In the genomic region with DNA sequence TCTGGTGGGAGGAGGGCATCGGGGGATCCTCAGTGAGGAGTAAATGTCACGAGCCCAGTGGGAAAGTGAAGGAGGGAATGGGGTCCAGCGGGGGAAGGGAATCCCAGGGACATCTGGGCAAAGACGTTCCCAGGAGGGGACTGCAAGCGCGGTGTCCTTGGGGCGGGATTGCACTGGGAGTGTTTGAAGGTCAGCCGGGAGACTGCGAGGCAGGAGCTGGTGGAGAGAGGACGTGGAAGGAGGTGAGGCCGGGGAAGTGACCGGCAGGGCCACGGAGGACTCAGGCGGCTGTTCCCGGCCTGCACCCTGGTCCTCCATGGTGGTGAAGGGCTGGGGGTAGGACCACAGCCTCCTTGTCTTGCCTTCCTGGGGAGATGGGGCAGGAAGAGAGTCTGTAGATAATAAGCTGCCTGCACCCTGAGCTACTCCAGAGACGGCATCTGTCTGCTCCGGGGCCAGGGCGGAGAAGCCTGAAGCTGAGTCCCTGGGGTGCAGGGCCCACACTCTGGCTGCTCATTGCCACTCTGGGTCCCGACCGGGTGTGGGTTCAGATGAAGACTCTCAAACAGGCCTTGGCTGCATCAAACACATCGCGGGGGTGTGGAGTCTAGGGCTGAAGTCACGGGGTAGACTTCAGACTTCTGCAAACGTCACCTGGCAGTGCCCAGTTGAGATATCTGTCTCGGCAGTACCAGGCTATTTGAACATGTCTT, we compare ENCODE assay signal across 20 cellular contexts.
"Had no signal": no experiment of that assay in that cellular context is flagged by ENCODE, and none has a peak within 500 bp of the region (broad histone marks: within the 10 kb centered on the region; RNA-seq: fewer than 3 reads in every experiment).

No MANE protein-coding gene starts in this region.

- H3K4me1 ChIP-seq: left lung, prostate gland, right atrium auricular region, sigmoid colon, transverse colon, upper lobe of right lung, uterus had no signal

- H3K27ac ChIP-seq: hepatocyte, left lung, prostate gland, right atrium auricular region, sigmoid colon, transverse colon, upper lobe of right lung, uterus had no signal

- H3K27ac Mint-ChIP-seq: effector memory CD8-positive, alpha-beta T cell; stimulated activated effector memory CD8-positive, alpha-beta T cell treated with anti-CD3 and anti-CD28 coated beads, Interleukin-12 subunit alpha, Interleukin-12 subunit beta, amount 100 ng/mL, for 72 hours had no signal

- H3K36me3 Mint-ChIP-seq: naive thymus-derived CD4-positive, alpha-beta T cell; stimulated activated effector memory CD8-positive, alpha-beta T cell treated with anti-CD3 and anti-CD28 coated beads, Interleukin-12 subunit alpha, Interleukin-12 subunit beta, amount 100 ng/mL, for 72 hours had no signal

- ATAC-seq: effector memory CD8-positive, alpha-beta T cell; left cardiac atrium; left lung; naive thymus-derived CD4-positive, alpha-beta T cell; stimulated activated effector memory CD8-positive, alpha-beta T cell treated with anti-CD3 and anti-CD28 coated beads, Interleukin-12 subunit alpha, Interleukin-12 subunit beta, amount 100 ng/mL, for 72 hours; upper lobe of right lung had no signal

- H3K4me2 ChIP-seq: hepatocyte had no signal

- H3K9me3 ChIP-seq: prostate gland, right atrium auricular region, transverse colon, upper lobe of right lung, uterus had no signal

- H3K4me1 Mint-ChIP-seq: naive thymus-derived CD4-positive, alpha-beta T cell; neural crest cell; stimulated activated effector memory CD8-positive, alpha-beta T cell treated with anti-CD3 and anti-CD28 coated beads, Interleukin-12 subunit alpha, Interleukin-12 subunit beta, amount 100 ng/mL, for 72 hours had no signal

- H3K9me3 Mint-ChIP-seq: neural crest cell; stimulated activated effector memory CD8-positive, alpha-beta T cell treated with anti-CD3 and anti-CD28 coated beads, Interleukin-12 subunit alpha, Interleukin-12 subunit beta, amount 100 ng/mL, for 72 hours had no signal

- H2AFZ ChIP-seq: hepatocyte had no signal

- H3K27me3 ChIP-seq: hepatocyte, right atrium auricular region, transverse colon, uterus had no signal

- DNase-seq: cerebellar nuclear complex; cortex of kidney; effector memory CD8-positive, alpha-beta T cell; left cardiac atrium; left lung; mammary epithelial cell; mesendoderm; naive thymus-derived CD4-positive, alpha-beta T cell; sigmoid colon; stimulated activated CD4-positive, alpha-beta T cell treated with anti-CD3 and anti-CD28 coated beads, Interleukin-2, amount 100 ng/mL, for 24 hours; stimulated activated CD4-positive, alpha-beta T cell treated with anti-CD3 and anti-CD28 coated beads, Interleukin-4, amount 100 ng/mL, for 24 hours; stimulated activated naive CD4-positive, alpha-beta T cell treated with Interleukin-2 at 50 U/mL for 16 hours; transverse colon; upper lobe of right lung; uterus had no signal

- H3K4me3 ChIP-seq: hepatocyte, left lung, prostate gland, right atrium auricular region, sigmoid colon, transverse colon, upper lobe of right lung, uterus had no signal

- H3K4me3 Mint-ChIP-seq: effector memory CD8-positive, alpha-beta T cell; naive thymus-derived CD4-positive, alpha-beta T cell; neural crest cell; stimulated activated effector memory CD8-positive, alpha-beta T cell treated with anti-CD3 and anti-CD28 coated beads, Interleukin-12 subunit alpha, Interleukin-12 subunit beta, amount 100 ng/mL, for 72 hours had no signal

- H3K36me3 ChIP-seq: left lung, prostate gland, right atrium auricular region, sigmoid colon, transverse colon, upper lobe of right lung, uterus had no signal

- H3K79me2 ChIP-seq: hepatocyte had no signal
